Comparison of ENCODE assay signal across 1 cellular context in the genomic region with DNA sequence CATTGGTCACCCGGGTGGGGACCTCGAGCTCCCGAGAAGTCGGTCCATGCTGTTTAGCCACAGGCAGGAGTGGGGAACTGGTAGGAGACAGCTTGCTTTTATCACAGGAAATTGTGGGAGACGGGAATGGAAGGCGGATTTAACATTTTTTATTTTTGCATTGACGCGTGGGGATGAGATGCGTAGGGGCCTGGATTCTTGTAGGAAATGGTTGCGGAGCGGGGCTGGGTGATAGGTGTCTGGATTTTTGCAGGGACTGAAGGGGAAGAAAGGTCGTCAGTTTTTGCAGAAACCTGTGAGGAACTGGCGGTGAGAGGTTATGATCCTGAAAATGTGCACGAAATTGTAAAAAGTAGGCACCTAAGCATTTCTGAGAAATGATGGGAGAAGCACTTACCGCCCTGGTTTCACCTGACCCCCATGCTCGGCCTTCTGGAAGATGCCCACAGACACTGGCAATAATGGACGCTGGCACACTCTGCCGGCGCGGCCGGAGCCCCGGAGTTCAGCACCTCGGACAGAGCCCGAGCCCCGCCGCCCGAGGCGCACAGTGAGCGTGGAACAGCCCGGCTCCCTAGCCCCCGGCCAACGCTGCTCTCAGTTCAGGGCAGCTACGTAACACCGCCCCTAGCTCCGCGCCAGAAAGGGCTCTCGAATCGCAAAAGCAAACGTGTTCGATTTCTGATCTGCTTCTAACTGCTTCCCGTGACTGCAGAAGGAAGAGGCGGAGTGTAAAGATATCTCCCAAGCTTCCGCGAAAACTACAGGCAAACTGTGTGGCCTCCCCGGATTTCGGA.
TF ChIP-seq lines count a peak whose summit lies in the region.

No MANE protein-coding gene starts in this region.

TF ChIP-seq in HEK293, 187 proteins besides CTCF, POLR2A, EP300 and RAD21 (continued from another document):
- TF ChIP-seq, protein P1, sequence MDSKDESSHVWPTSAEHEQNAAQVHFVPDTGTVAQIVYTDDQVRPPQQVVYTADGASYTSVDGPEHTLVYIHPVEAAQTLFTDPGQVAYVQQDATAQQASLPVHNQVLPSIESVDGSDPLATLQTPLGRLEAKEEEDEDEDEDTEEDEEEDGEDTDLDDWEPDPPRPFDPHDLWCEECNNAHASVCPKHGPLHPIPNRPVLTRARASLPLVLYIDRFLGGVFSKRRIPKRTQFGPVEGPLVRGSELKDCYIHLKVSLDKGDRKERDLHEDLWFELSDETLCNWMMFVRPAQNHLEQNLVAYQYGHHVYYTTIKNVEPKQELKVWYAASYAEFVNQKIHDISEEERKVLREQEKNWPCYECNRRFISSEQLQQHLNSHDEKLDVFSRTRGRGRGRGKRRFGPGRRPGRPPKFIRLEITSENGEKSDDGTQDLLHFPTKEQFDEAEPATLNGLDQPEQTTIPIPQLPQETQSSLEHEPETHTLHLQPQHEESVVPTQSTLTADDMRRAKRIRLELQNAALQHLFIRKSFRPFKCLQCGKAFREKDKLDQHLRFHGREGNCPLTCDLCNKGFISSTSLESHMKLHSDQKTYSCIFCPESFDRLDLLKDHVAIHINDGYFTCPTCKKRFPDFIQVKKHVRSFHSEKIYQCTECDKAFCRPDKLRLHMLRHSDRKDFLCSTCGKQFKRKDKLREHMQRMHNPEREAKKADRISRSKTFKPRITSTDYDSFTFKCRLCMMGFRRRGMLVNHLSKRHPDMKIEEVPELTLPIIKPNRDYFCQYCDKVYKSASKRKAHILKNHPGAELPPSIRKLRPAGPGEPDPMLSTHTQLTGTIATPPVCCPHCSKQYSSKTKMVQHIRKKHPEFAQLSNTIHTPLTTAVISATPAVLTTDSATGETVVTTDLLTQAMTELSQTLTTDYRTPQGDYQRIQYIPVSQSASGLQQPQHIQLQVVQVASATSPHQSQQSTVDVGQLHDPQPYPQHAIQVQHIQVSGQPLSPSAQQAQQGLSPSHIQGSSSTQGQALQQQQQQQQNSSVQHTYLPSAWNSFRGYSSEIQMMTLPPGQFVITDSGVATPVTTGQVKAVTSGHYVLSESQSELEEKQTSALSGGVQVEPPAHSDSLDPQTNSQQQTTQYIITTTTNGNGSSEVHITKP (tag by site-specific recombination; IDR thresholded peaks at IDR 0.05), result 0 out of 2 replicates have a peak, but pooled peaks have one; percentile 21
- no peak for TF ChIP-seq WT1 (tag by site-specific recombination; IDR thresholded peaks at IDR 0.05)
- TF ChIP-seq, protein P2, sequence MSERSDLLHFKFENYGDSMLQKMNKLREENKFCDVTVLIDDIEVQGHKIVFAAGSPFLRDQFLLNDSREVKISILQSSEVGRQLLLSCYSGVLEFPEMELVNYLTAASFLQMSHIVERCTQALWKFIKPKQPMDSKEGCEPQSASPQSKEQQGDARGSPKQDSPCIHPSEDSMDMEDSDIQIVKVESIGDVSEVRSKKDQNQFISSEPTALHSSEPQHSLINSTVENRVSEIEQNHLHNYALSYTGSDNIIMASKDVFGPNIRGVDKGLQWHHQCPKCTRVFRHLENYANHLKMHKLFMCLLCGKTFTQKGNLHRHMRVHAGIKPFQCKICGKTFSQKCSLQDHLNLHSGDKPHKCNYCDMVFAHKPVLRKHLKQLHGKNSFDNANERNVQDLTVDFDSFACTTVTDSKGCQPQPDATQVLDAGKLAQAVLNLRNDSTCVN (tag by site-specific recombination; optimal IDR thresholded peaks at IDR 0.05), result no peak
- TF ChIP-seq, protein P3, sequence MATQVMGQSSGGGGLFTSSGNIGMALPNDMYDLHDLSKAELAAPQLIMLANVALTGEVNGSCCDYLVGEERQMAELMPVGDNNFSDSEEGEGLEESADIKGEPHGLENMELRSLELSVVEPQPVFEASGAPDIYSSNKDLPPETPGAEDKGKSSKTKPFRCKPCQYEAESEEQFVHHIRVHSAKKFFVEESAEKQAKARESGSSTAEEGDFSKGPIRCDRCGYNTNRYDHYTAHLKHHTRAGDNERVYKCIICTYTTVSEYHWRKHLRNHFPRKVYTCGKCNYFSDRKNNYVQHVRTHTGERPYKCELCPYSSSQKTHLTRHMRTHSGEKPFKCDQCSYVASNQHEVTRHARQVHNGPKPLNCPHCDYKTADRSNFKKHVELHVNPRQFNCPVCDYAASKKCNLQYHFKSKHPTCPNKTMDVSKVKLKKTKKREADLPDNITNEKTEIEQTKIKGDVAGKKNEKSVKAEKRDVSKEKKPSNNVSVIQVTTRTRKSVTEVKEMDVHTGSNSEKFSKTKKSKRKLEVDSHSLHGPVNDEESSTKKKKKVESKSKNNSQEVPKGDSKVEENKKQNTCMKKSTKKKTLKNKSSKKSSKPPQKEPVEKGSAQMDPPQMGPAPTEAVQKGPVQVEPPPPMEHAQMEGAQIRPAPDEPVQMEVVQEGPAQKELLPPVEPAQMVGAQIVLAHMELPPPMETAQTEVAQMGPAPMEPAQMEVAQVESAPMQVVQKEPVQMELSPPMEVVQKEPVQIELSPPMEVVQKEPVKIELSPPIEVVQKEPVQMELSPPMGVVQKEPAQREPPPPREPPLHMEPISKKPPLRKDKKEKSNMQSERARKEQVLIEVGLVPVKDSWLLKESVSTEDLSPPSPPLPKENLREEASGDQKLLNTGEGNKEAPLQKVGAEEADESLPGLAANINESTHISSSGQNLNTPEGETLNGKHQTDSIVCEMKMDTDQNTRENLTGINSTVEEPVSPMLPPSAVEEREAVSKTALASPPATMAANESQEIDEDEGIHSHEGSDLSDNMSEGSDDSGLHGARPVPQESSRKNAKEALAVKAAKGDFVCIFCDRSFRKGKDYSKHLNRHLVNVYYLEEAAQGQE (tag by site-specific recombination; IDR thresholded peaks at IDR 0.05), result peak; percentile 97
- no peak for TF ChIP-seq ZNF776 (tag by site-specific recombination; IDR thresholded peaks at IDR 0.05; ENCODE audit: borderline replicate concordance)
- no peak for TF ChIP-seq ZBTB1 (tag by site-specific recombination; IDR thresholded peaks at IDR 0.05)
- TF ChIP-seq, protein P4, sequence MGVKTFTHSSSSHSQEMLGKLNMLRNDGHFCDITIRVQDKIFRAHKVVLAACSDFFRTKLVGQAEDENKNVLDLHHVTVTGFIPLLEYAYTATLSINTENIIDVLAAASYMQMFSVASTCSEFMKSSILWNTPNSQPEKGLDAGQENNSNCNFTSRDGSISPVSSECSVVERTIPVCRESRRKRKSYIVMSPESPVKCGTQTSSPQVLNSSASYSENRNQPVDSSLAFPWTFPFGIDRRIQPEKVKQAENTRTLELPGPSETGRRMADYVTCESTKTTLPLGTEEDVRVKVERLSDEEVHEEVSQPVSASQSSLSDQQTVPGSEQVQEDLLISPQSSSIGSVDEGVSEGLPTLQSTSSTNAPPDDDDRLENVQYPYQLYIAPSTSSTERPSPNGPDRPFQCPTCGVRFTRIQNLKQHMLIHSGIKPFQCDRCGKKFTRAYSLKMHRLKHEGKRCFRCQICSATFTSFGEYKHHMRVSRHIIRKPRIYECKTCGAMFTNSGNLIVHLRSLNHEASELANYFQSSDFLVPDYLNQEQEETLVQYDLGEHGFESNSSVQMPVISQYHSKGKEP (tag by site-specific recombination; IDR thresholded peaks at IDR 0.05), result no peak
- TF ChIP-seq, protein P5, sequence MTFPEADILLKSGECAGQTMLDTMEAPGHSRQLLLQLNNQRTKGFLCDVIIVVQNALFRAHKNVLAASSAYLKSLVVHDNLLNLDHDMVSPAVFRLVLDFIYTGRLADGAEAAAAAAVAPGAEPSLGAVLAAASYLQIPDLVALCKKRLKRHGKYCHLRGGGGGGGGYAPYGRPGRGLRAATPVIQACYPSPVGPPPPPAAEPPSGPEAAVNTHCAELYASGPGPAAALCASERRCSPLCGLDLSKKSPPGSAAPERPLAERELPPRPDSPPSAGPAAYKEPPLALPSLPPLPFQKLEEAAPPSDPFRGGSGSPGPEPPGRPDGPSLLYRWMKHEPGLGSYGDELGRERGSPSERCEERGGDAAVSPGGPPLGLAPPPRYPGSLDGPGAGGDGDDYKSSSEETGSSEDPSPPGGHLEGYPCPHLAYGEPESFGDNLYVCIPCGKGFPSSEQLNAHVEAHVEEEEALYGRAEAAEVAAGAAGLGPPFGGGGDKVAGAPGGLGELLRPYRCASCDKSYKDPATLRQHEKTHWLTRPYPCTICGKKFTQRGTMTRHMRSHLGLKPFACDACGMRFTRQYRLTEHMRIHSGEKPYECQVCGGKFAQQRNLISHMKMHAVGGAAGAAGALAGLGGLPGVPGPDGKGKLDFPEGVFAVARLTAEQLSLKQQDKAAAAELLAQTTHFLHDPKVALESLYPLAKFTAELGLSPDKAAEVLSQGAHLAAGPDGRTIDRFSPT (tag by site-specific recombination; IDR thresholded peaks at IDR 0.05), result peak; percentile 82
